11 cellular contexts compared by ENCODE assay signal in genomic region chr11:111101836-111102235, GRCh38.
"Had no signal": no experiment of that assay in that cellular context is flagged by ENCODE, and none has a peak within 500 bp of the region (broad histone marks: within the 10 kb centered on the region; RNA-seq: fewer than 3 reads in every experiment).

No MANE protein-coding gene starts in this region.

- H3K36me3 ChIP-seq: HAP-1 had no signal

- H3K4me2 ChIP-seq: KMS-11 had no signal

- FAIRE-seq: HepG2 had no signal

- DNase-seq: GM23248, GOT3, H7, HFFc6, KBM-7 had no signal

- ATAC-seq: HCT116, HepG2 had no signal

- H3K4me1 ChIP-seq: HAP-1 had no signal

- H3K36me3 Mint-ChIP-seq: IgD-negative memory B cell had no signal

- H2AFZ ChIP-seq: GM23248 had no signal

- H3K27ac Mint-ChIP-seq: HFFc6, IgD-negative memory B cell had no signal

- H3K9me3 ChIP-seq: HAP-1 had no signal

- H3K4me3 Mint-ChIP-seq: HFFc6, IgD-negative memory B cell had no signal

- H3K4me3 ChIP-seq: GM23248, HAP-1 had no signal

- H3K9ac ChIP-seq: GM23248, KMS-11 had no signal

- H3K27ac ChIP-seq: GM23248, HL-60, KMS-11 had no signal

- H3K9me3 Mint-ChIP-seq: HFFc6 had no signal
